1 cellular context compared by ENCODE assay signal in genomic region chr1:85624361-85624760, GRCh38.
TF ChIP-seq lines count a peak whose summit lies in the region.

No MANE protein-coding gene starts in this region.

TF ChIP-seq in IMR-90, 13 proteins besides CTCF, POLR2A, EP300 and RAD21 (continued from another document):
- TF ChIP-seq MXI1 (IDR thresholded peaks at IDR 0.05; ENCODE audit: borderline replicate concordance, low read depth, low read length): no peak
